In genomic region chr4:103885152-103885551, GRCh38 we compare ENCODE assay signal across 8 cellular contexts.
"Had no signal": no experiment of that assay in that cellular context is flagged by ENCODE, and none has a peak within 500 bp of the region (broad histone marks: within the 10 kb centered on the region; RNA-seq: fewer than 3 reads in every experiment).

No MANE protein-coding gene starts in this region.

- DNase-seq: H9, HCEC 1CT, HFFc6, KG1 had no signal

- H2AFZ ChIP-seq: GM23338 had no signal

- ATAC-seq: GM23338 had no signal

- H3K4me2 ChIP-seq: GM23338 had no signal

- FAIRE-seq: H1, H54 had no signal

- H3K4me3 ChIP-seq: GM23338 had no signal

- H3K27ac ChIP-seq: HL-60 had no signal
